1 cellular context compared by ENCODE assay signal in the genomic region with DNA sequence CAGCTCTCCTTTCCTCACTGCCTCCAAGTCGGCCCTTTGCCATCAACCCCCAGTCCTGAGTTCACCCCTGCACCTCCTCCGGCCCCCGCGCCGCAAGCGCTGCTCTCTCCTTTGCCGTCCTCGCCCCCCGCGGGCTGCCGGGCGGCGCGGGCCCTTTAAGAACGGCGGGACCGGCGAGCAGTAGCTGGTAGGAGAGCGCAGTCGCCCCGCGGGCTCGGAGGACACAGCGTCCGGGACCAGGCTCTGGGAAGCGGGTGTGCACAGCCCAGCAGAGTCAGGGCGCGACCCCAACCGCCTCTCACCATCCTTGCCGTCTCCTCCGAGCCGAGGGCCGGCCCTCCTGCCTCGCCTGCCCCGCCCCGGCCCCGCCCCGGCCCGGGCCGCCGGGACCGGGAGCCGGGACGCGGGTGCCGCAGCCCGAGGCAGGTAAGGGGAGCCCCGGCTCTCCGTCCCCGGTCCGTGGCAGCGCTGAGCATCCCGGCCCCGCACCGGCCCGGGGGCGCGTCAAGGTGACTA.
TF ChIP-seq lines count a peak whose summit lies in the region.

A gene (plus strand): TSS at position 198 of the 516 bp plus-strand sequence. CDS start 914 bp downstream, outside the sequence.

TF ChIP-seq in K562, 482 proteins besides CTCF, POLR2A, EP300 and RAD21 (continued from another document and continues in another):
- TF ChIP-seq, protein P1, sequence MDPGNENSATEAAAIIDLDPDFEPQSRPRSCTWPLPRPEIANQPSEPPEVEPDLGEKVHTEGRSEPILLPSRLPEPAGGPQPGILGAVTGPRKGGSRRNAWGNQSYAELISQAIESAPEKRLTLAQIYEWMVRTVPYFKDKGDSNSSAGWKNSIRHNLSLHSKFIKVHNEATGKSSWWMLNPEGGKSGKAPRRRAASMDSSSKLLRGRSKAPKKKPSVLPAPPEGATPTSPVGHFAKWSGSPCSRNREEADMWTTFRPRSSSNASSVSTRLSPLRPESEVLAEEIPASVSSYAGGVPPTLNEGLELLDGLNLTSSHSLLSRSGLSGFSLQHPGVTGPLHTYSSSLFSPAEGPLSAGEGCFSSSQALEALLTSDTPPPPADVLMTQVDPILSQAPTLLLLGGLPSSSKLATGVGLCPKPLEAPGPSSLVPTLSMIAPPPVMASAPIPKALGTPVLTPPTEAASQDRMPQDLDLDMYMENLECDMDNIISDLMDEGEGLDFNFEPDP (CRISPR knock-in tag; IDR thresholded peaks at IDR 0.05): no peak
- TF ChIP-seq ELF4 (CRISPR knock-in tag; IDR thresholded peaks at IDR 0.05) (no peak), SMARCE1 (IDR thresholded peaks at IDR 0.05) (no peak), ZFP30 (CRISPR knock-in tag; IDR thresholded peaks at IDR 0.05; ENCODE audit: borderline replicate concordance) (no peak), CEBPG (CRISPR knock-in tag; IDR thresholded peaks at IDR 0.05) (0 out of 2 replicates have a peak, but pooled peaks have one; percentile 32), CEBPG (tag; conservative IDR thresholded peaks at IDR 0.05 in 1 of 2, IDR thresholded peaks at IDR 0.05 in 1 of 2) (no peak), ETV6 (IDR thresholded peaks at IDR 0.05; ENCODE audit: borderline replicate concordance in 1 of 2, low read depth in 2 of 2, low read length in 1 of 2) (no peak), ETV6 (CRISPR knock-in tag; IDR thresholded peaks at IDR 0.05; ENCODE audit: borderline replicate concordance) (no peak), STAT5B (CRISPR knock-in tag; IDR thresholded peaks at IDR 0.05) (no peak), ZNF124 (CRISPR knock-in tag; IDR thresholded peaks at IDR 0.05) (no peak), SNIP1 (IDR thresholded peaks at IDR 0.05; ENCODE audit: low read depth) (no peak), KHSRP (IDR thresholded peaks at IDR 0.05) (no peak), TRIM24 (IDR thresholded peaks at IDR 0.05) (no peak), ZNF586 (CRISPR knock-in tag; conservative IDR thresholded peaks at IDR 0.05) (no peak), MAZ (CRISPR knock-in tag; conservative IDR thresholded peaks at IDR 0.05 in 1 of 2, IDR thresholded peaks at IDR 0.05 in 1 of 2) (0 out of 4 replicates have a peak, but pooled peaks of 1 of the 2 experiments have one; percentile 15), NCOA6 (IDR thresholded peaks at IDR 0.05) (no peak), NR2F6 (CRISPR knock-in tag; IDR thresholded peaks at IDR 0.05) (no peak), ZNF23 (CRISPR knock-in tag; IDR thresholded peaks at IDR 0.05) (no peak), BRD9 (IDR thresholded peaks at IDR 0.05; ENCODE audit: low read depth, partially characterized antibody) (no peak), SLC30A9 (CRISPR knock-in tag; IDR thresholded peaks at IDR 0.05) (no peak), MYBL2 (IDR thresholded peaks at IDR 0.05; ENCODE audit: low read depth) (no peak), MYBL2 (CRISPR knock-in tag; IDR thresholded peaks at IDR 0.05; ENCODE audit: borderline replicate concordance) (no peak), ZC3H8 (IDR thresholded peaks at IDR 0.05) (no peak), SRF (CRISPR knock-in tag; IDR thresholded peaks at IDR 0.05) (no peak), HMGN3 (IDR thresholded peaks at IDR 0.05; ENCODE audit: borderline replicate concordance, extremely low read depth, insufficient read length, low read depth, low read length) (peak; percentile 37), ZNF780A (CRISPR knock-in tag; IDR thresholded peaks at IDR 0.05) (no peak), DDX20 (tag; IDR thresholded peaks at IDR 0.05; ENCODE audit: low read depth) (no peak), MTF1 (CRISPR knock-in tag; IDR thresholded peaks at IDR 0.05; ENCODE audit: borderline replicate concordance) (no peak), MXI1 (IDR thresholded peaks at IDR 0.05; ENCODE audit: low read depth, low read length) (no peak), ZNF77 (CRISPR knock-in tag; IDR thresholded peaks at IDR 0.05) (no peak), HSF4 (CRISPR knock-in tag; IDR thresholded peaks at IDR 0.05; ENCODE audit: borderline replicate concordance) (no peak), RBFOX2 (IDR thresholded peaks at IDR 0.05; ENCODE audit: low read depth, low read length) (0 out of 2 replicates have a peak, but pooled peaks have one; percentile 19), ZBED1 (IDR thresholded peaks at IDR 0.05) (no peak), KDM2B (CRISPR knock-in tag; IDR thresholded peaks at IDR 0.05) (no peak)
- TF ChIP-seq, protein P2, sequence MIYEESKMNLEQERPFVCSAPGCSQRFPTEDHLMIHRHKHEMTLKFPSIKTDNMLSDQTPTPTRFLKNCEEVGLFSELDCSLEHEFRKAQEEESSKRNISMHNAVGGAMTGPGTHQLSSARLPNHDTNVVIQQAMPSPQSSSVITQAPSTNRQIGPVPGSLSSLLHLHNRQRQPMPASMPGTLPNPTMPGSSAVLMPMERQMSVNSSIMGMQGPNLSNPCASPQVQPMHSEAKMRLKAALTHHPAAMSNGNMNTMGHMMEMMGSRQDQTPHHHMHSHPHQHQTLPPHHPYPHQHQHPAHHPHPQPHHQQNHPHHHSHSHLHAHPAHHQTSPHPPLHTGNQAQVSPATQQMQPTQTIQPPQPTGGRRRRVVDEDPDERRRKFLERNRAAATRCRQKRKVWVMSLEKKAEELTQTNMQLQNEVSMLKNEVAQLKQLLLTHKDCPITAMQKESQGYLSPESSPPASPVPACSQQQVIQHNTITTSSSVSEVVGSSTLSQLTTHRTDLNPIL (CRISPR knock-in tag; IDR thresholded peaks at IDR 0.05): no peak
- TF ChIP-seq, protein P3, sequence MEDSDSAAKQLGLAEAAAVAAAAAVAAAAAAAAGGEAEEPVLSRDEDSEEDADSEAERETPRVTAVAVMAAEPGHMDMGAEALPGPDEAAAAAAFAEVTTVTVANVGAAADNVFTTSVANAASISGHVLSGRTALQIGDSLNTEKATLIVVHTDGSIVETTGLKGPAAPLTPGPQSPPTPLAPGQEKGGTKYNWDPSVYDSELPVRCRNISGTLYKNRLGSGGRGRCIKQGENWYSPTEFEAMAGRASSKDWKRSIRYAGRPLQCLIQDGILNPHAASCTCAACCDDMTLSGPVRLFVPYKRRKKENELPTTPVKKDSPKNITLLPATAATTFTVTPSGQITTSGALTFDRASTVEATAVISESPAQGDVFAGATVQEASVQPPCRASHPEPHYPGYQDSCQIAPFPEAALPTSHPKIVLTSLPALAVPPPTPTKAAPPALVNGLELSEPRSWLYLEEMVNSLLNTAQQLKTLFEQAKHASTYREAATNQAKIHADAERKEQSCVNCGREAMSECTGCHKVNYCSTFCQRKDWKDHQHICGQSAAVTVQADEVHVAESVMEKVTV (CRISPR knock-in tag; IDR thresholded peaks at IDR 0.05): no peak
- TF ChIP-seq, protein P4, sequence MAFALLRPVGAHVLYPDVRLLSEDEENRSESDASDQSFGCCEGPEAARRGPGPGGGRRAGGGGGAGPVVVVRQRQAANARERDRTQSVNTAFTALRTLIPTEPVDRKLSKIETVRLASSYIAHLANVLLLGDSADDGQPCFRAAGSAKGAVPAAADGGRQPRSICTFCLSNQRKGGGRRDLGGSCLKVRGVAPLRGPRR (CRISPR knock-in tag; IDR thresholded peaks at IDR 0.05): no peak
- TF ChIP-seq, protein P5, sequence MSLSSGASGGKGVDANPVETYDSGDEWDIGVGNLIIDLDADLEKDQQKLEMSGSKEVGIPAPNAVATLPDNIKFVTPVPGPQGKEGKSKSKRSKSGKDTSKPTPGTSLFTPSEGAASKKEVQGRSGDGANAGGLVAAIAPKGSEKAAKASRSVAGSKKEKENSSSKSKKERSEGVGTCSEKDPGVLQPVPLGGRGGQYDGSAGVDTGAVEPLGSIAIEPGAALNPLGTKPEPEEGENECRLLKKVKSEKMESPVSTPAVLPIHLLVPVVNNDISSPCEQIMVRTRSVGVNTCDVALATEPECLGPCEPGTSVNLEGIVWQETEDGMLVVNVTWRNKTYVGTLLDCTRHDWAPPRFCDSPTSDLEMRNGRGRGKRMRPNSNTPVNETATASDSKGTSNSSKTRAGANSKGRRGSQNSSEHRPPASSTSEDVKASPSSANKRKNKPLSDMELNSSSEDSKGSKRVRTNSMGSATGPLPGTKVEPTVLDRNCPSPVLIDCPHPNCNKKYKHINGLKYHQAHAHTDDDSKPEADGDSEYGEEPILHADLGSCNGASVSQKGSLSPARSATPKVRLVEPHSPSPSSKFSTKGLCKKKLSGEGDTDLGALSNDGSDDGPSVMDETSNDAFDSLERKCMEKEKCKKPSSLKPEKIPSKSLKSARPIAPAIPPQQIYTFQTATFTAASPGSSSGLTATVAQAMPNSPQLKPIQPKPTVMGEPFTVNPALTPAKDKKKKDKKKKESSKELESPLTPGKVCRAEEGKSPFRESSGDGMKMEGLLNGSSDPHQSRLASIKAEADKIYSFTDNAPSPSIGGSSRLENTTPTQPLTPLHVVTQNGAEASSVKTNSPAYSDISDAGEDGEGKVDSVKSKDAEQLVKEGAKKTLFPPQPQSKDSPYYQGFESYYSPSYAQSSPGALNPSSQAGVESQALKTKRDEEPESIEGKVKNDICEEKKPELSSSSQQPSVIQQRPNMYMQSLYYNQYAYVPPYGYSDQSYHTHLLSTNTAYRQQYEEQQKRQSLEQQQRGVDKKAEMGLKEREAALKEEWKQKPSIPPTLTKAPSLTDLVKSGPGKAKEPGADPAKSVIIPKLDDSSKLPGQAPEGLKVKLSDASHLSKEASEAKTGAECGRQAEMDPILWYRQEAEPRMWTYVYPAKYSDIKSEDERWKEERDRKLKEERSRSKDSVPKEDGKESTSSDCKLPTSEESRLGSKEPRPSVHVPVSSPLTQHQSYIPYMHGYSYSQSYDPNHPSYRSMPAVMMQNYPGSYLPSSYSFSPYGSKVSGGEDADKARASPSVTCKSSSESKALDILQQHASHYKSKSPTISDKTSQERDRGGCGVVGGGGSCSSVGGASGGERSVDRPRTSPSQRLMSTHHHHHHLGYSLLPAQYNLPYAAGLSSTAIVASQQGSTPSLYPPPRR (CRISPR knock-in tag; IDR thresholded peaks at IDR 0.05; ENCODE audit: borderline replicate concordance): no peak
- TF ChIP-seq, protein P6, sequence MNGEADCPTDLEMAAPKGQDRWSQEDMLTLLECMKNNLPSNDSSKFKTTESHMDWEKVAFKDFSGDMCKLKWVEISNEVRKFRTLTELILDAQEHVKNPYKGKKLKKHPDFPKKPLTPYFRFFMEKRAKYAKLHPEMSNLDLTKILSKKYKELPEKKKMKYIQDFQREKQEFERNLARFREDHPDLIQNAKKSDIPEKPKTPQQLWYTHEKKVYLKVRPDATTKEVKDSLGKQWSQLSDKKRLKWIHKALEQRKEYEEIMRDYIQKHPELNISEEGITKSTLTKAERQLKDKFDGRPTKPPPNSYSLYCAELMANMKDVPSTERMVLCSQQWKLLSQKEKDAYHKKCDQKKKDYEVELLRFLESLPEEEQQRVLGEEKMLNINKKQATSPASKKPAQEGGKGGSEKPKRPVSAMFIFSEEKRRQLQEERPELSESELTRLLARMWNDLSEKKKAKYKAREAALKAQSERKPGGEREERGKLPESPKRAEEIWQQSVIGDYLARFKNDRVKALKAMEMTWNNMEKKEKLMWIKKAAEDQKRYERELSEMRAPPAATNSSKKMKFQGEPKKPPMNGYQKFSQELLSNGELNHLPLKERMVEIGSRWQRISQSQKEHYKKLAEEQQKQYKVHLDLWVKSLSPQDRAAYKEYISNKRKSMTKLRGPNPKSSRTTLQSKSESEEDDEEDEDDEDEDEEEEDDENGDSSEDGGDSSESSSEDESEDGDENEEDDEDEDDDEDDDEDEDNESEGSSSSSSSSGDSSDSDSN (IDR thresholded peaks at IDR 0.05; ENCODE audit: borderline replicate concordance in 1 of 2, low read depth in 2 of 2, low read length in 2 of 2): 0 out of 4 replicates have a peak, but pooled peaks of 1 of the 2 experiments have one; percentile 37
- TF ChIP-seq, protein P7, sequence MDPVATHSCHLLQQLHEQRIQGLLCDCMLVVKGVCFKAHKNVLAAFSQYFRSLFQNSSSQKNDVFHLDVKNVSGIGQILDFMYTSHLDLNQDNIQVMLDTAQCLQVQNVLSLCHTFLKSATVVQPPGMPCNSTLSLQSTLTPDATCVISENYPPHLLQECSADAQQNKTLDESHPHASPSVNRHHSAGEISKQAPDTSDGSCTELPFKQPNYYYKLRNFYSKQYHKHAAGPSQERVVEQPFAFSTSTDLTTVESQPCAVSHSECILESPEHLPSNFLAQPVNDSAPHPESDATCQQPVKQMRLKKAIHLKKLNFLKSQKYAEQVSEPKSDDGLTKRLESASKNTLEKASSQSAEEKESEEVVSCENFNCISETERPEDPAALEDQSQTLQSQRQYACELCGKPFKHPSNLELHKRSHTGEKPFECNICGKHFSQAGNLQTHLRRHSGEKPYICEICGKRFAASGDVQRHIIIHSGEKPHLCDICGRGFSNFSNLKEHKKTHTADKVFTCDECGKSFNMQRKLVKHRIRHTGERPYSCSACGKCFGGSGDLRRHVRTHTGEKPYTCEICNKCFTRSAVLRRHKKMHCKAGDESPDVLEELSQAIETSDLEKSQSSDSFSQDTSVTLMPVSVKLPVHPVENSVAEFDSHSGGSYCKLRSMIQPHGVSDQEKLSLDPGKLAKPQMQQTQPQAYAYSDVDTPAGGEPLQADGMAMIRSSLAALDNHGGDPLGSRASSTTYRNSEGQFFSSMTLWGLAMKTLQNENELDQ (CRISPR knock-in tag; IDR thresholded peaks at IDR 0.05; ENCODE audit: borderline replicate concordance): no peak
- TF ChIP-seq, protein P8, sequence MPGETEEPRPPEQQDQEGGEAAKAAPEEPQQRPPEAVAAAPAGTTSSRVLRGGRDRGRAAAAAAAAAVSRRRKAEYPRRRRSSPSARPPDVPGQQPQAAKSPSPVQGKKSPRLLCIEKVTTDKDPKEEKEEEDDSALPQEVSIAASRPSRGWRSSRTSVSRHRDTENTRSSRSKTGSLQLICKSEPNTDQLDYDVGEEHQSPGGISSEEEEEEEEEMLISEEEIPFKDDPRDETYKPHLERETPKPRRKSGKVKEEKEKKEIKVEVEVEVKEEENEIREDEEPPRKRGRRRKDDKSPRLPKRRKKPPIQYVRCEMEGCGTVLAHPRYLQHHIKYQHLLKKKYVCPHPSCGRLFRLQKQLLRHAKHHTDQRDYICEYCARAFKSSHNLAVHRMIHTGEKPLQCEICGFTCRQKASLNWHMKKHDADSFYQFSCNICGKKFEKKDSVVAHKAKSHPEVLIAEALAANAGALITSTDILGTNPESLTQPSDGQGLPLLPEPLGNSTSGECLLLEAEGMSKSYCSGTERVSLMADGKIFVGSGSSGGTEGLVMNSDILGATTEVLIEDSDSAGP (CRISPR knock-in tag; IDR thresholded peaks at IDR 0.05): peak; percentile 95
